8 cellular contexts compared by ENCODE assay signal in the genomic region with DNA sequence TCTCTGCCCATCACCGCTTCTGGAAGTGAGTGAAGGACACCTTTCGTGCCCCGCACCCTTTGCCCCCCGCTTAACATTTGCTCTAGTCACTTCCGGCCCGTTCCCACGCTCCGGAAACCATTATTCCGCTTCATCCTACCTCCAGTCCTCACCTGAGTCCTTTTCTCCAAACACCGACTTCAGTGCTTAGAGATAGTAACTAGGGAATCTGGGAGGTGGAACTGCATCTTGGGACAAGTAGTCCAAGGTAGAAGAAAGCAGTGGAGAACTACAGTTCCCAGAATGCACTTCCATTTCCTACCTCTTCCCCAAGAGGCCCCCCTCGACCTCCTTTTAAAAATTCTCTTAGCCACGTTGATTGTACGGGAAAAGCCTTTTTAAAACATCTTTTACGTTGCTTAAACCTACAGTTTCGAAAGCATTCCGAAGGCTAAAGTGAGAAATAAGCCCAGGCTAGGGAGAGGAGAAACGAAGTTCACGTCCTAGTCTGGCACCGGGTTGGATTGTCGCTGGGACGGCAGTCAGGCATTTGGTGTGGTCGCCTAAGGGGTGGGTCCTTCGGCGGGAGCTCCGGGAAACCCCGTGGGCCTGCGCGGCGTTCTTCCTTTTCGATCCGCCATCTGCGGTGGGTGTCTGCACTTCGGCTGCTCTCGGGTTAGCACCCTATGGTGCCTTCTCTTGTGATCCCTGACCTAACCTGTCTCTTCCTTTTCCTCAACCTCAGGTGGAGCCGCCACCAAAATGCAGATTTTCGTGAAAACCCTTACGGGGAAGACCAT. TPM values are rescaled to one million over a fixed set of nuclear protein-coding genes. Genes with fewer than 3 reads are reported as not detected.
DNase-seq lines count a peak whose midpoint lies in the region; ATAC-seq and TF ChIP-seq lines count a peak whose summit lies in the region.

A gene (minus strand): TSS at position 210 of the 779 bp plus-strand sequence. CDS start 9,882 bp downstream, outside the sequence.
A gene (plus strand): TSS at position 605 of the 779 bp plus-strand sequence. CDS start 137 bp downstream, at position 742.

- peak within 1 kb of the TSS; percentile 91 for H3K27ac ChIP-seq in thymus (ENCODE audit: low read depth)

- DNase-seq in GM06990 (ENCODE audit: extremely low read depth, insufficient read length) (peak; percentile 91), NCI-H1092 (lab: John Stamatoyannopoulos, UW) (peak; percentile 87), head of caudate nucleus (peak; percentile 81 to 97 (median 93)), osteocyte (ENCODE audit: extremely low spot score, unreplicated experiment) (peak; percentile 96)
- DNase-seq in activated naive CD4-positive, alpha-beta T cell treated with anti-CD3 and anti-CD28 coated beads, Interleukin-2, amount 50 U/mL, for 72 hours (ENCODE audit: low spot score in 2 of 2) = peak; percentile 87 to 95

- no peaks in the 10 kb centered on the region for H3K9me3 ChIP-seq in thymus (ENCODE audit: control insufficient read depth)

- H3K27ac Mint-ChIP-seq in activated naive CD4-positive, alpha-beta T cell treated with anti-CD3 and anti-CD28 coated beads, Interleukin-2, amount 50 U/mL, for 72 hours = peak within 1 kb of the TSS; percentile 98 to 100
- peak within 1 kb of the TSS; percentile 96 for H3K27ac Mint-ChIP-seq in osteocyte (ENCODE audit: unreplicated experiment)

- peaks cover 10% of the 10 kb centered on the region for H3K36me3 ChIP-seq in GM06990 (ENCODE audit: control insufficient read depth, insufficient read depth, low read length)
- H3K36me3 ChIP-seq in thymus (ENCODE audit: control insufficient read depth, insufficient read depth) = peaks cover 20% of the 10 kb centered on the region

- H3K4me1 Mint-ChIP-seq in osteocyte (ENCODE audit: unreplicated experiment) = peaks cover 43% of the 10 kb centered on the region

- H3K4me1 ChIP-seq in thymus (ENCODE audit: control insufficient read depth, insufficient read depth, low read length) = peaks cover 20% of the 10 kb centered on the region

- H3K27me3 ChIP-seq in GM06990 (replicated peaks; ENCODE audit: control insufficient read depth, insufficient read depth, low read length) (no peaks in the 10 kb centered on the region), thymus (ENCODE audit: control insufficient read depth, insufficient read depth) (no peaks in the 10 kb centered on the region)

- WGBS in thymus = under 1% methylated on average over 37 of the region's 37 CpGs

- peaks cover 56% of the 10 kb centered on the region in 2 donors for H3K36me3 Mint-ChIP-seq in activated naive CD4-positive, alpha-beta T cell treated with anti-CD3 and anti-CD28 coated beads, Interleukin-2, amount 50 U/mL, for 72 hours
- peaks cover 32% of the 10 kb centered on the region for H3K36me3 Mint-ChIP-seq in osteocyte (ENCODE audit: unreplicated experiment)

- TF ChIP-seq CTCF in GM06990 (IDR thresholded peaks at IDR 0.05; ENCODE audit: insufficient read depth, low read length, poor library complexity, severe bottlenecking) = no peak
- TF ChIP-seq CTCF in osteocyte (IDR thresholded peaks at IDR 0.05) = no peak

- peak within 1 kb of the TSS; percentile 95 for H3K4me3 Mint-ChIP-seq in osteocyte (ENCODE audit: unreplicated experiment)

- H3K9me3 Mint-ChIP-seq in activated naive CD4-positive, alpha-beta T cell treated with anti-CD3 and anti-CD28 coated beads, Interleukin-2, amount 50 U/mL, for 72 hours = peaks cover 4 to 6% of the 10 kb centered on the region in 2 donors
- no peaks in the 10 kb centered on the region for H3K9me3 Mint-ChIP-seq in osteocyte (ENCODE audit: unreplicated experiment)

- H3K4me3 ChIP-seq in GM06990 (replicated peaks; ENCODE audit: low read depth, low read length) (peak within 1 kb of the TSS; percentile 86), thymus (ENCODE audit: low read length) (peak within 1 kb of the TSS; percentile 64)

- ATAC-seq in HG02588 (IDR thresholded peaks at IDR 0.05; ENCODE audit: unreplicated experiment) (peak; percentile 91), SK-N-SH treated with all-trans-retinoic acid at 6 μM for 48 hours (peak; percentile 97)
- ATAC-seq in activated naive CD4-positive, alpha-beta T cell treated with anti-CD3 and anti-CD28 coated beads, Interleukin-2, amount 50 U/mL, for 72 hours = peak; percentile 79 to 90

- no peaks in the 10 kb centered on the region for H3K27me3 Mint-ChIP-seq in osteocyte (ENCODE audit: unreplicated experiment)

- intact Hi-C loops in head of caudate nucleus (cut with DNase I) = loop anchor here (5.0 kb wide), 1 partner anchor 35 kb away; a partner anchor contains a TSS

TF ChIP-seq in SK-N-SH treated with all-trans-retinoic acid at 6 μM for 48 hours, 23 proteins besides CTCF, POLR2A, EP300 and RAD21:
- no peak for TF ChIP-seq RARB (CRISPR knock-in tag; IDR thresholded peaks at IDR 0.05)
- TF ChIP-seq OSR1 (CRISPR knock-in tag; IDR thresholded peaks at IDR 0.05) = no peak
- TF ChIP-seq ZFP3 (CRISPR knock-in tag; IDR thresholded peaks at IDR 0.05) = no peak
- no peak for TF ChIP-seq GLIS3 (CRISPR knock-in tag; IDR thresholded peaks at IDR 0.05)

RNA-seq across cellular contexts. Expression of the first gene that starts in this region (rescaled TPM):
- total RNA-seq in activated naive CD4-positive, alpha-beta T cell treated with anti-CD3 and anti-CD28 coated beads, Interleukin-2, amount 50 U/mL, for 72 hours = 10 to 100 TPM in 1 of 2 donors, 1 to 10 TPM in 1; 2.7 to 10.3 TPM
- 21.6 and 23.5 TPM in 2 replicates for total RNA-seq in osteocyte
- polyA plus RNA-seq in thymus = 20.1 TPM

RNA-seq across cellular contexts. Expression of the second gene that starts in this region (rescaled TPM):
- total RNA-seq in activated naive CD4-positive, alpha-beta T cell treated with anti-CD3 and anti-CD28 coated beads, Interleukin-2, amount 50 U/mL, for 72 hours = 1,000 to 10,000 TPM; 1,123 to 1,275 TPM
- total RNA-seq in osteocyte = 665 and 668 TPM in 2 replicates
- polyA plus RNA-seq in thymus = 3,745 TPM

Comparison
In these comparisons a context has a peak if more than half of its experiments do, and no peak if none do; other contexts are left out.
1. Peak in every context shown above with its lines: DNase-seq, ATAC-seq, H3K4me3 ChIP-seq and H3K27ac ChIP-seq.